Comparison of ENCODE assay signal across 8 cellular contexts in genomic region chr5:159915913-159916840, GRCh38.
DNase-seq lines count a peak whose midpoint lies in the region; TF ChIP-seq lines count a peak whose summit lies in the region.

Gene ADRA1B, plus strand, starts transcription at chr5:159916482. Its CDS starts 424 bp downstream, at chr5:159916906.

- peaks cover 42% of the 10 kb centered on the region for H3K27me3 ChIP-seq in HL-60 (ENCODE audit: insufficient read depth, poor library complexity, severe bottlenecking)

- TF ChIP-seq CTCF in HL-60 (IDR thresholded peaks at IDR 0.05; ENCODE audit: insufficient read depth, low read length), result no peak

- H3K27ac ChIP-seq in HL-60 (replicated peaks), result no peak within 1 kb of the TSS

- H3K4me3 ChIP-seq in HL-60 (replicated peaks; ENCODE audit: insufficient read depth, low read length), result no peak within 1 kb of the TSS

- in situ Hi-C loops in T47D (cut with HindIII; ENCODE audit: low pct_unique_long_range_greater_than_20kb, low sequenced_read_pairs), result no loop called here

- DNase-seq in DMS79 treated with DMSO at 0.1 percent for 48 hours (lab: John Stamatoyannopoulos, UW) (peak; percentile 10), DMS79 (lab: John Stamatoyannopoulos, UW) (no peak), HL-60 (ENCODE audit: low read depth in 1 of 2, low spot score in 1 of 2) (peak; percentile 12 to 29), T-helper 9 cell (peak; percentile 10), T47D (ENCODE audit: low read depth in 1 of 2, low spot score in 1 of 2) (peak; percentile 48 to 85), iris pigment epithelial cell (ENCODE audit: low read depth) (peak; percentile 76), NCI-H187 treated with DMSO at 0.1 percent for 48 hours (lab: John Stamatoyannopoulos, UW) (no peak)
- peak; percentile 63 for DNase-seq in stimulated activated CD4-positive, alpha-beta T cell treated with anti-CD3 and anti-CD28 coated beads, Interleukin-12 subunit alpha, Interleukin-12 subunit beta, amount 100 ng/mL, for 4 hours

Comparison
In these comparisons a context has a peak if more than half of its experiments do, and no peak if none do; other contexts are left out.
1. DNase-seq: peak in DMS79 treated with DMSO at 0.1 percent for 48 hours (single experiment), HL-60 (2 of 2), T-helper 9 cell (single experiment), T47D (2 of 2), iris pigment epithelial cell (single experiment) and stimulated activated CD4-positive, alpha-beta T cell treated with anti-CD3 and anti-CD28 coated beads, Interleukin-12 subunit alpha, Interleukin-12 subunit beta, amount 100 ng/mL, for 4 hours (single experiment); none in DMS79 (single experiment) and NCI-H187 treated with DMSO at 0.1 percent for 48 hours (single experiment).